In genomic region chr1:102262994-102263393, GRCh38 we compare ENCODE assay signal across 24 cellular contexts.
DNase-seq lines count a peak whose midpoint lies in the region; ATAC-seq lines count a peak whose summit lies in the region.
"Had no signal": no experiment of that assay in that cellular context is flagged by ENCODE, and none has a peak within 500 bp of the region (broad histone marks: within the 10 kb centered on the region; RNA-seq: fewer than 3 reads in every experiment).

No MANE protein-coding gene starts in this region.

- H3K9me3 ChIP-seq in mesenchymal stem cell (ENCODE audit: control insufficient read depth, low read length): peaks cover 4% of the 10 kb centered on the region
- H3K9me3 ChIP-seq: SJSA1 had no signal

- H3K4me1 Mint-ChIP-seq in T-helper 2 cell treated with Interferon-gamma antibody and Interleukin-4, amounts not matched to agents 5 μg/mL and 100 μg/mL, for 36 hours (ENCODE audit: low read depth): no peaks in the 10 kb centered on the region
- H3K4me1 Mint-ChIP-seq: CD8-positive, alpha-beta memory T cell had no signal

- no peak overlapping the region for H3K27ac ChIP-seq in mesenchymal stem cell (ENCODE audit: low read length, poor library complexity, severe bottlenecking)
- H3K27ac ChIP-seq: HL-60, PC-9, SJSA1 had no signal

- ATAC-seq in GM21515 (IDR thresholded peaks at IDR 0.05; ENCODE audit: unreplicated experiment) (no peak), HG03571 (IDR thresholded peaks at IDR 0.05; ENCODE audit: unreplicated experiment) (no peak)

- no peak overlapping the region for H2BK5ac ChIP-seq in mesenchymal stem cell (ENCODE audit: low read depth, low read length, poor library complexity, severe bottlenecking)

- H2AK5ac ChIP-seq in mesenchymal stem cell (ENCODE audit: low read length, severe bottlenecking): no peak overlapping the region

- no peak overlapping the region for H2BK12ac ChIP-seq in mesenchymal stem cell (ENCODE audit: low read length in 2 of 2)

- H2BK120ac ChIP-seq in mesenchymal stem cell (ENCODE audit: low read depth, low read length): no peak overlapping the region

- no peaks in the 10 kb centered on the region for H3K36me3 Mint-ChIP-seq in T-helper 2 cell treated with Interferon-gamma antibody and Interleukin-4, amounts not matched to agents 5 μg/mL and 100 μg/mL, for 36 hours (ENCODE audit: low read depth)
- H3K36me3 Mint-ChIP-seq: CD8-positive, alpha-beta memory T cell had no signal

- H4K91ac ChIP-seq in mesenchymal stem cell (ENCODE audit: low read length): no peak overlapping the region

- H3K18ac ChIP-seq in mesenchymal stem cell (ENCODE audit: low read depth in 1 of 2, low read length in 2 of 2): no peak overlapping the region

- no peak overlapping the region for H3K4me3 ChIP-seq in mesenchymal stem cell (ENCODE audit: insufficient read depth in 1 of 2, low read depth in 1 of 2, low read length in 2 of 2)
- H3K4me3 ChIP-seq: PC-9, SJSA1 had no signal

- H3K4ac ChIP-seq in mesenchymal stem cell (ENCODE audit: low read depth in 1 of 2, low read length in 2 of 2): no peak overlapping the region

- no peak overlapping the region for H2BK15ac ChIP-seq in mesenchymal stem cell (ENCODE audit: low read depth, poor library complexity, severe bottlenecking)

- H3K9me3 Mint-ChIP-seq in T-helper 2 cell treated with Interferon-gamma antibody and Interleukin-4, amounts not matched to agents 5 μg/mL and 100 μg/mL, for 36 hours: no peaks in the 10 kb centered on the region
- H3K9me3 Mint-ChIP-seq: CD8-positive, alpha-beta memory T cell had no signal

- no peaks in the 10 kb centered on the region for H3K27me3 Mint-ChIP-seq in T-helper 2 cell treated with Interferon-gamma antibody and Interleukin-4, amounts not matched to agents 5 μg/mL and 100 μg/mL, for 36 hours (ENCODE audit: low read depth)
- H3K27me3 Mint-ChIP-seq: CD8-positive, alpha-beta memory T cell had no signal

- H3K27me3 ChIP-seq in mesenchymal stem cell (ENCODE audit: control insufficient read depth in 1 of 2, insufficient read depth in 1 of 2, low read length in 2 of 2): no peaks in the 10 kb centered on the region
- H3K27me3 ChIP-seq: SJSA1 had no signal

- H3K79me1 ChIP-seq in mesenchymal stem cell (replicated peaks; ENCODE audit: low read length, poor library complexity, severe bottlenecking): no peaks in the 10 kb centered on the region

- H2AFZ ChIP-seq in mesenchymal stem cell (ENCODE audit: low read depth, low read length): no peak overlapping the region
- H2AFZ ChIP-seq: PC-9 had no signal

- no peak overlapping the region for H3K14ac ChIP-seq in mesenchymal stem cell (ENCODE audit: low read length in 2 of 2)

- no peak overlapping the region for H3K27ac Mint-ChIP-seq in T-helper 2 cell treated with Interferon-gamma antibody and Interleukin-4, amounts not matched to agents 5 μg/mL and 100 μg/mL, for 36 hours
- H3K27ac Mint-ChIP-seq: CD8-positive, alpha-beta memory T cell had no signal

- H3K4me1 ChIP-seq in mesenchymal stem cell (ENCODE audit: control insufficient read depth, insufficient read depth, low read depth, low read length): no peaks in the 10 kb centered on the region
- H3K4me1 ChIP-seq: SJSA1 had no signal

- no peak overlapping the region for H3K4me3 Mint-ChIP-seq in T-helper 2 cell treated with Interferon-gamma antibody and Interleukin-4, amounts not matched to agents 5 μg/mL and 100 μg/mL, for 36 hours
- H3K4me3 Mint-ChIP-seq: CD8-positive, alpha-beta memory T cell had no signal

- DNase-seq in EH (ENCODE audit: low read depth) (peak; percentile 1), HT1080 (ENCODE audit: low read depth) (peak; percentile 2), RKO (ENCODE audit: low spot score) (peak; percentile 9), mesenchymal stem cell (no peak), NCI-H146 (lab: John Stamatoyannopoulos, UW) (no peak)
- DNase-seq in T-helper 2 cell treated with Interferon-gamma antibody and Interleukin-4, amounts not matched to agents 5 μg/mL and 100 μg/mL, for 36 hours (ENCODE audit: low spot score): no peak
- DNase-seq: ACHN; C1 segment of cervical spinal cord; CD8-positive, alpha-beta memory T cell; GF-D8; IMR-90; Kasumi-1; MM.1S; NCI-H1105 treated with DMSO at 0.1 percent for 48 hours; NCI-H187; NCI-H345; NCI-H524 treated with DMSO at 0.1 percent for 48 hours; PC-9; SW 1271; T-helper 2 cell had no signal

- H3K23ac ChIP-seq in mesenchymal stem cell (ENCODE audit: low read length in 2 of 2): no peak overlapping the region

- no peaks in the 10 kb centered on the region for H3K36me3 ChIP-seq in mesenchymal stem cell (ENCODE audit: control insufficient read depth in 1 of 2, insufficient read depth in 2 of 2, low read depth in 1 of 2, low read length in 2 of 2)
- H3K36me3 ChIP-seq: SJSA1 had no signal

- no peak overlapping the region for H3K9ac ChIP-seq in mesenchymal stem cell (ENCODE audit: low read length)

- no peak overlapping the region for H4K8ac ChIP-seq in mesenchymal stem cell (ENCODE audit: low read length)

- H3K4me2 ChIP-seq in mesenchymal stem cell (ENCODE audit: low read length, poor library complexity, severe bottlenecking): peak overlapping the region; percentile 23
- H3K4me2 ChIP-seq: PC-9 had no signal

Comparison
In these comparisons a context has a peak if more than half of its experiments do, and no peak if none do; other contexts are left out.
1. DNase-seq: peak in EH (single experiment), HT1080 (single experiment) and RKO (single experiment); none in mesenchymal stem cell (single experiment), NCI-H146 (single experiment) and T-helper 2 cell treated with Interferon-gamma antibody and Interleukin-4, amounts not matched to agents 5 μg/mL and 100 μg/mL, for 36 hours (single experiment).